ENCODE assay signal across 23 cellular contexts in genomic region chr4:79164961-79165610, GRCh38.
DNase-seq lines count a peak whose midpoint lies in the region; ATAC-seq lines count a peak whose summit lies in the region.
"Had no signal": no experiment of that assay in that cellular context is flagged by ENCODE, and none has a peak within 500 bp of the region (broad histone marks: within the 10 kb centered on the region; RNA-seq: fewer than 3 reads in every experiment).

No MANE protein-coding gene starts in this region.

- DNase-seq in NCI-H1092 treated with DMSO at 0.1 percent for 48 hours (lab: John Stamatoyannopoulos, UW) (peak; percentile 8), NCI-H1092 (lab: John Stamatoyannopoulos, UW) (no peak), NCI-H2171 treated with DMSO at 0.1 percent for 48 hours (lab: John Stamatoyannopoulos, UW) (peak; percentile 96), SK-N-DZ (ENCODE audit: low spot score) (peak; percentile 17), retina (peak; percentile 80), NOMO-1 (lab: John Stamatoyannopoulos, UW; ENCODE audit: unreplicated experiment in 2 of 2) (no peak)
- DNase-seq in activated effector memory CD4-positive, alpha-beta T cell treated with Interleukin-2 at 50 U/mL for 16 hours: no peak
- DNase-seq: activated CD4-positive, alpha-beta T cell treated with anti-CD3 and anti-CD28 coated beads for 4 hours; activated CD8-positive, alpha-beta memory T cell treated with anti-CD3 and anti-CD28 coated beads, Interleukin-2, amount 10 ng/mL, durations not matched to agents 7 days and 5 days; aorta; CD4-positive, alpha-beta memory T cell; DMS53; GM23248; mammary epithelial cell; NCI-H1436; NCI-H510A; nucleus accumbens; OCI-M1; stimulated activated CD4-positive, alpha-beta T cell treated with anti-CD3 and anti-CD28 coated beads, Interleukin-4, amount 100 ng/mL, for 1 hour; stimulated activated naive CD4-positive, alpha-beta T cell; T-helper 1 cell had no signal

- ATAC-seq in GM19023 (IDR thresholded peaks at IDR 0.05; ENCODE audit: unreplicated experiment): no peak
- ATAC-seq: activated CD8-positive, alpha-beta memory T cell treated with anti-CD3 and anti-CD28 coated beads, Interleukin-2, amount 10 ng/mL, durations not matched to agents 7 days and 5 days; Right ventricle myocardium inferior had no signal

Comparison
In these comparisons a context has a peak if more than half of its experiments do, and no peak if none do; other contexts are left out.
1. DNase-seq: peak in NCI-H1092 treated with DMSO at 0.1 percent for 48 hours (single experiment), NCI-H2171 treated with DMSO at 0.1 percent for 48 hours (single experiment), SK-N-DZ (single experiment) and retina (single experiment); none in NCI-H1092 (single experiment), NOMO-1 (0 of 2) and activated effector memory CD4-positive, alpha-beta T cell treated with Interleukin-2 at 50 U/mL for 16 hours (single experiment).